Comparison of ENCODE assay signal across 13 cellular contexts in the genomic region with DNA sequence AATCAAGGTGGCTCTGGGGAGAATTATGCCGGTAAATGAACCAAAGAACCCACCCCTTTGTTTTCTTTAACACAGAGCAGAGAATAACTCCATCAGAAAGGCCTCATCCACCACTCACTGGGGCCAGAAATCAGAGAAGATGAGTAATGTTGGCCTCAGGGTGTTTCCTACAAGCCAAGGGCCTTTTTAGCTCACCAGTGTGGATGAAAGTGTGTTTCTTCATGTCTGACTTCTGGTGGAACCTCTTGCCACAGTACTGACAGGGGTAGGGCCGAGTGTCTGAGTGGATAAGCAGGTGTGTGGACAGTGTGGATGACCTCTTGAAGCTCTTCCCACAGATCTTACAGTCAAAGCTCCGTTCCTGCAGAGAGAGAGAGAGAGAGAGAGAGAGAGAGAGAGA. TPM values are rescaled to one million over a fixed set of nuclear protein-coding genes. Genes with fewer than 3 reads are reported as not detected.
A peak's percentile ranks its signal among the peaks of the same experiment; 100 is the strongest.
DNase-seq lines count a peak whose midpoint lies in the region; ATAC-seq and TF ChIP-seq lines count a peak whose summit lies in the region.
"Had no signal": no experiment of that assay in that cellular context is flagged by ENCODE, and none has a peak within 500 bp of the region (broad histone marks: within the 10 kb centered on the region; RNA-seq: fewer than 3 reads in every experiment).

No MANE protein-coding gene starts in this region.

- H2AFZ ChIP-seq in DND-41 (ENCODE audit: low read depth, low read length): no peak overlapping the region

- H3K9ac ChIP-seq in DND-41 (ENCODE audit: low read depth, low read length): peak overlapping the region; percentile 98

- intact Hi-C loops in naive thymus-derived CD4-positive, alpha-beta T cell (cut with micrococcal nuclease): loop anchor here (5.0 kb wide), 2 partner anchors 111 to 354 kb away; a partner anchor contains a TSS

- H4K20me1 ChIP-seq in DND-41 (ENCODE audit: insufficient read depth, low read length): peaks cover 31% of the 10 kb centered on the region

- H3K27me3 Mint-ChIP-seq in naive thymus-derived CD4-positive, alpha-beta T cell: no peaks in the 10 kb centered on the region

- H3K4me3 ChIP-seq in DND-41 (ENCODE audit: low read depth in 1 of 2, low read length in 2 of 2): peak overlapping the region in 1 of 2 experiments; percentile 71; a peak in 2 of 4 replicates
- H3K4me3 ChIP-seq in HEK293 (ENCODE audit: low read depth, low read length): no peak overlapping the region
- no peak overlapping the region for H3K4me3 ChIP-seq in naive thymus-derived CD4-positive, alpha-beta T cell (ENCODE audit: low read length)
- H3K4me3 ChIP-seq: thoracic aorta had no signal

- peaks cover 85% of the 10 kb centered on the region for H3K79me2 ChIP-seq in DND-41 (ENCODE audit: insufficient read depth, low read length)

- H3K27me3 ChIP-seq in DND-41 (ENCODE audit: insufficient read depth, low read length, poor library complexity): no peaks in the 10 kb centered on the region
- no peaks in the 10 kb centered on the region for H3K27me3 ChIP-seq in naive thymus-derived CD4-positive, alpha-beta T cell (ENCODE audit: control insufficient read depth in 2 of 2, insufficient read depth in 2 of 2, low read length in 2 of 2)

- peak overlapping the region in 3 of 10 donors; percentile 12 to 85 (median 16) for H3K4me3 Mint-ChIP-seq in naive thymus-derived CD4-positive, alpha-beta T cell
- H3K4me3 Mint-ChIP-seq: CD14-positive monocyte had no signal

- peaks cover 0 to 2% (median 0%) of the 10 kb centered on the region in 11 donors for H3K9me3 Mint-ChIP-seq in naive thymus-derived CD4-positive, alpha-beta T cell

- TF ChIP-seq CTCF in DND-41 (IDR thresholded peaks at IDR 0.05; ENCODE audit: borderline replicate concordance, extremely low read depth, low read length, poor library complexity, severe bottlenecking) (no peak), HEK293 (tag by site-specific recombination; IDR thresholded peaks at IDR 0.05) (no peak)

- H3K4me1 ChIP-seq in DND-41 (ENCODE audit: insufficient read depth, low read length) (peaks cover 97% of the 10 kb centered on the region), HEK293 (ENCODE audit: control insufficient read depth, insufficient read depth, low read length) (no peaks in the 10 kb centered on the region)
- H3K4me1 ChIP-seq in naive thymus-derived CD4-positive, alpha-beta T cell (ENCODE audit: control insufficient read depth in 2 of 2, insufficient read depth in 2 of 2, low read length in 2 of 2): peaks cover 19 to 67% of the 10 kb centered on the region in 2 donors

- H3K9me3 ChIP-seq in DND-41 (ENCODE audit: insufficient read depth, low read length, severe bottlenecking): no peaks in the 10 kb centered on the region
- no peaks in the 10 kb centered on the region for H3K9me3 ChIP-seq in HEK293 (ENCODE audit: control insufficient read depth, insufficient read depth, low read depth, low read length)
- no peaks in the 10 kb centered on the region for H3K9me3 ChIP-seq in naive thymus-derived CD4-positive, alpha-beta T cell (ENCODE audit: control insufficient read depth in 2 of 3, low read length in 3 of 3)
- H3K9me3 ChIP-seq: thoracic aorta had no signal

- DNase-seq in DND-41 (peak; percentile 24), NCI-H2171 (lab: John Stamatoyannopoulos, UW) (no peak), NCI-H748 (lab: John Stamatoyannopoulos, UW; ENCODE audit: unreplicated experiment) (no peak), hypothalamus (lab: John Stamatoyannopoulos, UW) (no peak)
- DNase-seq in activated T-cell treated with anti-CD3 and anti-CD28 coated beads, Interleukin-2, amount 50 U/mL, for 48 hours: peak; percentile 50 to 55
- DNase-seq in naive thymus-derived CD4-positive, alpha-beta T cell: no peak
- DNase-seq: amygdala; erythroblast; head of caudate nucleus; stimulated activated CD4-positive, alpha-beta T cell treated with anti-CD3 and anti-CD28 coated beads, Interleukin-12 subunit alpha, Interleukin-12 subunit beta, amount 100 ng/mL, for 4 hours had no signal

- no peak for ATAC-seq in DND-41 (ENCODE audit: insufficient read depth, low read depth)
- ATAC-seq in naive thymus-derived CD4-positive, alpha-beta T cell: no peak

- peaks cover 30 to 76% (median 69%) of the 10 kb centered on the region in 7 donors for H3K4me1 Mint-ChIP-seq in naive thymus-derived CD4-positive, alpha-beta T cell

- H3K27ac Mint-ChIP-seq in naive thymus-derived CD4-positive, alpha-beta T cell: peak overlapping the region in 6 of 9 donors; percentile 19 to 84 (median 53)

- H3K4me2 ChIP-seq in DND-41 (ENCODE audit: insufficient read depth, low read length): peak overlapping the region; percentile 68

- CTCF ChIA-PET in HEK293 (lab: Yijun Ruan, JAX): no interaction called here
- CTCF ChIA-PET in naive thymus-derived CD4-positive, alpha-beta T cell (lab: Charles Lee): interaction anchor here (0.9 kb wide), 1 partner anchor 11 kb away, joined by 3 read pairs; no protein-coding TSS in a partner anchor

- H3K27ac ChIP-seq in DND-41 (ENCODE audit: low read length) (peak overlapping the region; percentile 92), HEK293 (ENCODE audit: extremely low read depth, low read depth, low read length) (no peak overlapping the region)
- no peak overlapping the region for H3K27ac ChIP-seq in naive thymus-derived CD4-positive, alpha-beta T cell (ENCODE audit: low read depth, low read length)
- H3K27ac ChIP-seq: thoracic aorta had no signal

- POLR2A ChIA-PET in HEK293 (lab: Yijun Ruan, JAX): no interaction called here
- POLR2A ChIA-PET in naive thymus-derived CD4-positive, alpha-beta T cell (lab: Charles Lee): no interaction called here

- H3K36me3 ChIP-seq in DND-41 (ENCODE audit: insufficient read depth, low read length) (peaks cover 94% of the 10 kb centered on the region), HEK293 (ENCODE audit: control insufficient read depth in 2 of 2, insufficient read depth in 1 of 2, low read length in 2 of 2) (peaks cover 0 to 22% of the 10 kb centered on the region in 2 experiments; a peak in 2 of 3 replicates)
- peaks cover 0 to 10% (median 0%) of the 10 kb centered on the region in 3 experiments for H3K36me3 ChIP-seq in naive thymus-derived CD4-positive, alpha-beta T cell (ENCODE audit: control insufficient read depth in 2 of 3, insufficient read depth in 3 of 3, low read length in 3 of 3)
- H3K36me3 ChIP-seq: thoracic aorta had no signal

- peaks cover 3 to 71% (median 22%) of the 10 kb centered on the region in 5 donors for H3K36me3 Mint-ChIP-seq in naive thymus-derived CD4-positive, alpha-beta T cell

TF ChIP-seq in HEK293, 187 proteins besides CTCF, POLR2A, EP300 and RAD21:
- TF ChIP-seq, protein P1, sequence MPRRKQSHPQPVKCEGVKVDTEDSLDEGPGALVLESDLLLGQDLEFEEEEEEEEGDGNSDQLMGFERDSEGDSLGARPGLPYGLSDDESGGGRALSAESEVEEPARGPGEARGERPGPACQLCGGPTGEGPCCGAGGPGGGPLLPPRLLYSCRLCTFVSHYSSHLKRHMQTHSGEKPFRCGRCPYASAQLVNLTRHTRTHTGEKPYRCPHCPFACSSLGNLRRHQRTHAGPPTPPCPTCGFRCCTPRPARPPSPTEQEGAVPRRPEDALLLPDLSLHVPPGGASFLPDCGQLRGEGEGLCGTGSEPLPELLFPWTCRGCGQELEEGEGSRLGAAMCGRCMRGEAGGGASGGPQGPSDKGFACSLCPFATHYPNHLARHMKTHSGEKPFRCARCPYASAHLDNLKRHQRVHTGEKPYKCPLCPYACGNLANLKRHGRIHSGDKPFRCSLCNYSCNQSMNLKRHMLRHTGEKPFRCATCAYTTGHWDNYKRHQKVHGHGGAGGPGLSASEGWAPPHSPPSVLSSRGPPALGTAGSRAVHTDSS (tag by site-specific recombination; IDR thresholded peaks at IDR 0.05): no peak
- TF ChIP-seq ZFP41 (tag by site-specific recombination; IDR thresholded peaks at IDR 0.05; ENCODE audit: borderline replicate concordance) (no peak), FEZF1 (tag by site-specific recombination; IDR thresholded peaks at IDR 0.05) (no peak), ZNF654 (tag by site-specific recombination; IDR thresholded peaks at IDR 0.05; ENCODE audit: low read depth) (no peak), ZNF596 (tag by site-specific recombination; IDR thresholded peaks at IDR 0.05) (peak; percentile 74), ZNF239 (tag by site-specific recombination; IDR thresholded peaks at IDR 0.05) (no peak)
- TF ChIP-seq, protein P2, sequence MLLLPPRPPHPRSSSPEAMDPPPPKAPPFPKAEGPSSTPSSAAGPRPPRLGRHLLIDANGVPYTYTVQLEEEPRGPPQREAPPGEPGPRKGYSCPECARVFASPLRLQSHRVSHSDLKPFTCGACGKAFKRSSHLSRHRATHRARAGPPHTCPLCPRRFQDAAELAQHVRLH (tag by site-specific recombination; IDR thresholded peaks at IDR 0.05): no peak

RNA-seq across cellular contexts. Expression of a gene that starts 8.3 kb away (rescaled TPM):
- 10 to 100 TPM; 11.5 to 78.8 (median 29.9) TPM for total RNA-seq in naive thymus-derived CD4-positive, alpha-beta T cell
- 1 to 10 TPM; 3.3 to 7.9 TPM for polyA plus RNA-seq in naive thymus-derived CD4-positive, alpha-beta T cell
- polyA plus RNA-seq: CD14-positive monocyte had no signal

Comparison
In these comparisons a context has a peak if more than half of its experiments do, and no peak if none do; other contexts are left out.
1. DNase-seq: peak in DND-41 (single experiment) and activated T-cell treated with anti-CD3 and anti-CD28 coated beads, Interleukin-2, amount 50 U/mL, for 48 hours (2 of 2); none in naive thymus-derived CD4-positive, alpha-beta T cell (0 of 9), NCI-H2171 (single experiment), NCI-H748 (single experiment) and hypothalamus (0 of 51).